25 cellular contexts compared by ENCODE assay signal in genomic region chr1:76005755-76006154, GRCh38.
DNase-seq lines count a peak whose midpoint lies in the region; ATAC-seq, FAIRE-seq and TF ChIP-seq lines count a peak whose summit lies in the region.
"Had no signal": no experiment of that assay in that cellular context is flagged by ENCODE, and none has a peak within 500 bp of the region (broad histone marks: within the 10 kb centered on the region; RNA-seq: fewer than 3 reads in every experiment).

No MANE protein-coding gene starts in this region.

- H3K4me1 Mint-ChIP-seq in astrocyte (ENCODE audit: low read depth, unreplicated experiment) = no peaks in the 10 kb centered on the region
- no peaks in the 10 kb centered on the region for H3K4me1 Mint-ChIP-seq in activated CD4-positive, alpha-beta memory T cell treated with anti-CD3 and anti-CD28 coated beads for 36 hours (ENCODE audit: low read depth)
- H3K4me1 Mint-ChIP-seq: CD4-positive, CD25-positive, alpha-beta regulatory T cell; IgD-negative memory B cell had no signal

- no peaks in the 10 kb centered on the region for H3K9me2 ChIP-seq in GM23248 (ENCODE audit: insufficient read depth)

- H2AFZ ChIP-seq in GM23248 = no peak overlapping the region
- no peak overlapping the region for H2AFZ ChIP-seq in astrocyte (ENCODE audit: low read depth, low read length)
- no peak overlapping the region for H2AFZ ChIP-seq in mesenchymal stem cell (ENCODE audit: low read depth, low read length)

- H3K4me3 ChIP-seq in GM23248 (no peak overlapping the region), astrocyte (ENCODE audit: insufficient read depth, low read depth, low read length) (no peak overlapping the region), mesenchymal stem cell (ENCODE audit: insufficient read depth in 1 of 2, low read depth in 1 of 2, low read length in 2 of 2) (no peak overlapping the region)
- H3K4me3 ChIP-seq: SJSA1 had no signal

- H3K14ac ChIP-seq in mesenchymal stem cell (ENCODE audit: low read length in 2 of 2) = no peak overlapping the region

- no peak overlapping the region for H3K4me3 Mint-ChIP-seq in astrocyte (ENCODE audit: unreplicated experiment)
- no peak overlapping the region for H3K4me3 Mint-ChIP-seq in activated CD4-positive, alpha-beta memory T cell treated with anti-CD3 and anti-CD28 coated beads for 36 hours
- H3K4me3 Mint-ChIP-seq: CD4-positive, CD25-positive, alpha-beta regulatory T cell; IgD-negative memory B cell; T-helper 1 cell treated with Interleukin-12 subunit alpha and Interleukin-12 subunit beta and Interleukin-4 antibody, amounts not matched to agents 30 μg/mL and 1 μg/mL, for 36 hours had no signal

- no peak overlapping the region for H3K4me2 ChIP-seq in GM23248 (ENCODE audit: unreplicated experiment)
- H3K4me2 ChIP-seq in astrocyte (ENCODE audit: low read length) = no peak overlapping the region
- H3K4me2 ChIP-seq in mesenchymal stem cell (ENCODE audit: low read length, poor library complexity, severe bottlenecking) = no peak overlapping the region

- H3K36me3 ChIP-seq in GM23248 (ENCODE audit: low read depth) = no peaks in the 10 kb centered on the region
- no peaks in the 10 kb centered on the region for H3K36me3 ChIP-seq in astrocyte (ENCODE audit: insufficient read depth, low read length)
- no peaks in the 10 kb centered on the region for H3K36me3 ChIP-seq in mesenchymal stem cell (ENCODE audit: control insufficient read depth in 1 of 2, insufficient read depth in 2 of 2, low read depth in 1 of 2, low read length in 2 of 2)
- H3K36me3 ChIP-seq: BE2C, SJSA1 had no signal

- H3K79me1 ChIP-seq in mesenchymal stem cell (replicated peaks; ENCODE audit: low read length, poor library complexity, severe bottlenecking) = no peaks in the 10 kb centered on the region

- in situ Hi-C loops in GM23248 (cut with MboI) = no loop called here

- H3K23ac ChIP-seq in mesenchymal stem cell (ENCODE audit: low read length in 2 of 2) = no peak overlapping the region

- H4K20me1 ChIP-seq in GM23248 (ENCODE audit: insufficient read depth) (no peaks in the 10 kb centered on the region), astrocyte (ENCODE audit: insufficient read depth, low read length) (no peaks in the 10 kb centered on the region)

- H3K27me3 ChIP-seq in GM23248 (replicated peaks; ENCODE audit: insufficient read depth) = no peaks in the 10 kb centered on the region
- no peaks in the 10 kb centered on the region for H3K27me3 ChIP-seq in astrocyte (ENCODE audit: insufficient read depth, low read length)
- no peaks in the 10 kb centered on the region for H3K27me3 ChIP-seq in mesenchymal stem cell (ENCODE audit: control insufficient read depth in 1 of 2, insufficient read depth in 1 of 2, low read length in 2 of 2)
- H3K27me3 ChIP-seq: BE2C, SJSA1 had no signal

- CTCF ChIA-PET in activated CD4-positive, alpha-beta memory T cell treated with anti-CD3 and anti-CD28 coated beads for 36 hours (lab: Charles Lee) = no interaction called here

- H2BK5ac ChIP-seq in mesenchymal stem cell (ENCODE audit: low read depth, low read length, poor library complexity, severe bottlenecking) = no peak overlapping the region

- H3K4me1 ChIP-seq in GM23248 (ENCODE audit: insufficient read depth) (peaks cover 6% of the 10 kb centered on the region; the same call in 1 of the 2 replicates), astrocyte (ENCODE audit: insufficient read depth, low read length) (no peaks in the 10 kb centered on the region), mesenchymal stem cell (ENCODE audit: control insufficient read depth, insufficient read depth, low read depth, low read length) (no peaks in the 10 kb centered on the region)
- H3K4me1 ChIP-seq: BE2C, SJSA1 had no signal

- no peak overlapping the region for H4K91ac ChIP-seq in mesenchymal stem cell (ENCODE audit: low read length)

- H3K9me3 Mint-ChIP-seq in astrocyte (ENCODE audit: unreplicated experiment) = no peaks in the 10 kb centered on the region
- no peaks in the 10 kb centered on the region for H3K9me3 Mint-ChIP-seq in activated CD4-positive, alpha-beta memory T cell treated with anti-CD3 and anti-CD28 coated beads for 36 hours
- H3K9me3 Mint-ChIP-seq: IgD-negative memory B cell; T-helper 1 cell treated with Interleukin-12 subunit alpha and Interleukin-12 subunit beta and Interleukin-4 antibody, amounts not matched to agents 30 μg/mL and 1 μg/mL, for 36 hours had no signal

- no peak overlapping the region for H2BK12ac ChIP-seq in mesenchymal stem cell (ENCODE audit: low read length in 2 of 2)

- intact Hi-C loops in activated CD4-positive, alpha-beta memory T cell treated with anti-CD3 and anti-CD28 coated beads for 36 hours (cut with micrococcal nuclease) = no loop called here

- no peak for TF ChIP-seq CTCF in astrocyte (IDR thresholded peaks at IDR 0.05; ENCODE audit: insufficient read depth, low read depth, low read length)

- H3K4ac ChIP-seq in mesenchymal stem cell (ENCODE audit: low read depth in 1 of 2, low read length in 2 of 2) = no peak overlapping the region

- FAIRE-seq in astrocyte (lab: Jason Lieb, UNC) = peak; percentile 5
- FAIRE-seq: HTR-8/SVneo, RCC 7860 had no signal

- H2BK120ac ChIP-seq in mesenchymal stem cell (ENCODE audit: low read depth, low read length) = no peak overlapping the region

- POLR2A ChIA-PET in activated CD4-positive, alpha-beta memory T cell treated with anti-CD3 and anti-CD28 coated beads for 36 hours (lab: Charles Lee) = no interaction called here

- H2BK15ac ChIP-seq in mesenchymal stem cell (ENCODE audit: low read depth, poor library complexity, severe bottlenecking) = no peak overlapping the region

- no peak overlapping the region for H3K18ac ChIP-seq in mesenchymal stem cell (ENCODE audit: low read depth in 1 of 2, low read length in 2 of 2)

- no peak overlapping the region for H4K8ac ChIP-seq in mesenchymal stem cell (ENCODE audit: low read length)

- H2AK5ac ChIP-seq in mesenchymal stem cell (ENCODE audit: low read length, severe bottlenecking) = no peak overlapping the region

- ATAC-seq in HG02571 (IDR thresholded peaks at IDR 0.05; ENCODE audit: unreplicated experiment) (no peak), GM19455 (IDR thresholded peaks at IDR 0.05; ENCODE audit: unreplicated experiment) (no peak)
- ATAC-seq: Right ventricle myocardium inferior had no signal

- H3K27me3 Mint-ChIP-seq in astrocyte (ENCODE audit: low read depth, unreplicated experiment) = peaks cover 10% of the 10 kb centered on the region
- H3K27me3 Mint-ChIP-seq in activated CD4-positive, alpha-beta memory T cell treated with anti-CD3 and anti-CD28 coated beads for 36 hours = no peaks in the 10 kb centered on the region
- H3K27me3 Mint-ChIP-seq: IgD-negative memory B cell had no signal

- no peaks in the 10 kb centered on the region for H3K36me3 Mint-ChIP-seq in astrocyte (ENCODE audit: low read depth, unreplicated experiment)
- no peaks in the 10 kb centered on the region for H3K36me3 Mint-ChIP-seq in activated CD4-positive, alpha-beta memory T cell treated with anti-CD3 and anti-CD28 coated beads for 36 hours
- H3K36me3 Mint-ChIP-seq: CD4-positive, CD25-positive, alpha-beta regulatory T cell; IgD-negative memory B cell had no signal

- H3K9ac ChIP-seq in GM23248 (no peak overlapping the region), astrocyte (ENCODE audit: low read length) (no peak overlapping the region), mesenchymal stem cell (ENCODE audit: low read length) (no peak overlapping the region)

- 7 to 12% methylated on average over 4 of the region's 4 CpGs for WGBS in GM23248 (ENCODE audit: low coverage in 1 of 2, low lambda C conversion rate in 2 of 2, missing lambda C conversion rate in 2 of 2), 2 experiments
- 85% methylated on average over 2 of the region's 4 CpGs for WGBS in mesenchymal stem cell

- H3K79me2 ChIP-seq in GM23248 (ENCODE audit: insufficient read depth) (no peaks in the 10 kb centered on the region), astrocyte (ENCODE audit: insufficient read depth, low read length) (no peaks in the 10 kb centered on the region)

- 0 out of 2 replicates have a peak, but pooled peaks cover 6% of the 10 kb centered on the region for H3F3A ChIP-seq in GM23248 (ENCODE audit: insufficient read depth)

- no peak overlapping the region for H3K27ac ChIP-seq in GM23248
- H3K27ac ChIP-seq in astrocyte (ENCODE audit: low read depth, low read length) = no peak overlapping the region
- H3K27ac ChIP-seq in mesenchymal stem cell (ENCODE audit: low read length, poor library complexity, severe bottlenecking) = no peak overlapping the region
- H3K27ac ChIP-seq: SJSA1 had no signal

- H3K9me3 ChIP-seq in GM23248 (ENCODE audit: low read depth) (no peaks in the 10 kb centered on the region), astrocyte (ENCODE audit: insufficient read depth, low read depth, low read length) (no peaks in the 10 kb centered on the region), mesenchymal stem cell (ENCODE audit: control insufficient read depth, low read length) (no peaks in the 10 kb centered on the region)
- H3K9me3 ChIP-seq: BE2C, SJSA1 had no signal

- DNase-seq in GM23248 (peak; percentile 5), NCI-H524 (lab: John Stamatoyannopoulos, UW) (peak; percentile 35 to 85), astrocyte (ENCODE audit: low read depth) (no peak), mesenchymal stem cell (peak; percentile 41), globus pallidus (ENCODE audit: low spot score) (no peak)
- DNase-seq in activated CD4-positive, alpha-beta memory T cell treated with anti-CD3 and anti-CD28 coated beads for 36 hours = no peak
- DNase-seq: CD4-positive, CD25-positive, alpha-beta regulatory T cell; DMS79; Karpas-422; MV-4-11; NCI-H1105 treated with DMSO at 0.1 percent for 48 hours; NCI-H1694; NCI-H2081; NCI-H510A; NCI-H774; OCI-M1 had no signal

- no peak overlapping the region for H3K27ac Mint-ChIP-seq in astrocyte (ENCODE audit: unreplicated experiment)
- no peak overlapping the region for H3K27ac Mint-ChIP-seq in activated CD4-positive, alpha-beta memory T cell treated with anti-CD3 and anti-CD28 coated beads for 36 hours
- H3K27ac Mint-ChIP-seq: CD4-positive, CD25-positive, alpha-beta regulatory T cell; IgD-negative memory B cell; T-helper 1 cell treated with Interleukin-12 subunit alpha and Interleukin-12 subunit beta and Interleukin-4 antibody, amounts not matched to agents 30 μg/mL and 1 μg/mL, for 36 hours had no signal

Comparison
In these comparisons a context has a peak if more than half of its experiments do, and no peak if none do; other contexts are left out.
1. DNase-seq: peak in GM23248 (single experiment), NCI-H524 (2 of 2) and mesenchymal stem cell (single experiment); none in astrocyte (single experiment), globus pallidus (single experiment) and activated CD4-positive, alpha-beta memory T cell treated with anti-CD3 and anti-CD28 coated beads for 36 hours (single experiment).